14 cellular contexts compared by ENCODE assay signal in the genomic region with DNA sequence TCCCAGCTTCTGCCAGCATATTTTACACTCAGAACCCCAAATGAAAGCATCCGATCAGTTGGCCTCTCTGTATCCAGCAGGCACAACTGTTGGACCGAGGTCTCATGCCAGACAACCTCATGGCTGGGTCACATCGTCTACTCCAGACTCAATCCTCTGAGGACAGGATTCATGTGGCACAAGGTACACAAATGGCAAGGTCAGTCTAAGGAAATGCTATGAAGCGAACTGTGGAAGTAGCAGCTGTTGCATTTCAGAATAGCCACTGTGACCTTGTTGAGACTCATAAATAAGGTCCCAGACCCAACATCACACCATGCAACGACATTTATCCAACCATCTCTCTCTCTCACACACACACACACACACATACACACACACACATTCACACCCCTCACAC. TPM values are rescaled to one million over a fixed set of nuclear protein-coding genes. Genes with fewer than 3 reads are reported as not detected.
A peak's percentile ranks its signal among the peaks of the same experiment; 100 is the strongest.
DNase-seq lines count a peak whose midpoint lies in the region; ATAC-seq and TF ChIP-seq lines count a peak whose summit lies in the region.
"Had no signal": no experiment of that assay in that cellular context is flagged by ENCODE, and none has a peak within 500 bp of the region (broad histone marks: within the 10 kb centered on the region; RNA-seq: fewer than 3 reads in every experiment).

No MANE protein-coding gene starts in this region.

- intact Hi-C loops in Panc1 (cut with micrococcal nuclease; ENCODE audit: unreplicated experiment): no loop called here

- no peak for TF ChIP-seq POLR2A in gastroesophageal sphincter (IDR thresholded peaks at IDR 0.05)

- no peaks in the 10 kb centered on the region for H3K27me3 Mint-ChIP-seq in nephron (ENCODE audit: low read depth)
- no peaks in the 10 kb centered on the region for H3K27me3 Mint-ChIP-seq in osteocyte (ENCODE audit: unreplicated experiment)

- H3K27me3 ChIP-seq in Panc1 (ENCODE audit: control insufficient read depth, insufficient read depth, low read length): no peaks in the 10 kb centered on the region
- H3K27me3 ChIP-seq in skeletal muscle tissue (ENCODE audit: control insufficient read depth in 3 of 3, insufficient read depth in 3 of 3, low read length in 3 of 3): no peaks in the 10 kb centered on the region
- H3K27me3 ChIP-seq in HAP-1 (ENCODE audit: low read depth): no peaks in the 10 kb centered on the region
- no peaks in the 10 kb centered on the region for H3K27me3 ChIP-seq in gastroesophageal sphincter
- H3K27me3 ChIP-seq: BE2C had no signal

- in situ Hi-C loops in Panc1 (cut with HindIII; ENCODE audit: low pct_unique_long_range_greater_than_20kb, low sequenced_read_pairs) (no loop called here), HAP-1 (cut with MboI; ENCODE audit: low sequenced_read_pairs) (no loop called here)

- H3K4me1 Mint-ChIP-seq in nephron: peaks cover 57% of the 10 kb centered on the region
- H3K4me1 Mint-ChIP-seq in osteocyte (ENCODE audit: unreplicated experiment): peaks cover 12% of the 10 kb centered on the region

- TF ChIP-seq EP300 in gastroesophageal sphincter (IDR thresholded peaks at IDR 0.05): no peak

- TF ChIP-seq CTCF in Panc1 (IDR thresholded peaks at IDR 0.05): no peak
- no peak for TF ChIP-seq CTCF in nephron (IDR thresholded peaks at IDR 0.05; ENCODE audit: unreplicated experiment in 3 of 3)
- no peak for TF ChIP-seq CTCF in osteocyte (IDR thresholded peaks at IDR 0.05)
- TF ChIP-seq CTCF in gastroesophageal sphincter (IDR thresholded peaks at IDR 0.05): no peak

- 78 to 94% methylated on average over 2 to 5 of the region's 5 CpGs for WGBS in gastroesophageal sphincter (ENCODE audit: low coverage in 1 of 2), 2 donors

- H3K9me3 Mint-ChIP-seq in nephron (no peaks in the 10 kb centered on the region), osteocyte (ENCODE audit: unreplicated experiment) (no peaks in the 10 kb centered on the region)

- H3K4me3 ChIP-seq in Panc1 (ENCODE audit: low read depth in 2 of 2, low read length in 2 of 2) (no peak overlapping the region), skeletal muscle tissue (ENCODE audit: low read length in 3 of 3) (no peak overlapping the region), HAP-1 (no peak overlapping the region), gastroesophageal sphincter (no peak overlapping the region)

- ATAC-seq in Panc1 (no peak), gastroesophageal sphincter (no peak)
- ATAC-seq: HCT116 had no signal

- POLR2A ChIA-PET in Panc1 (lab: Charles Lee): no interaction called here

- H3K36me3 ChIP-seq in Panc1 (ENCODE audit: control insufficient read depth, insufficient read depth, low read length): no peaks in the 10 kb centered on the region
- H3K36me3 ChIP-seq in skeletal muscle tissue (ENCODE audit: control insufficient read depth in 3 of 3, insufficient read depth in 3 of 3, low read length in 3 of 3): no peaks in the 10 kb centered on the region
- no peaks in the 10 kb centered on the region for H3K36me3 ChIP-seq in HAP-1 (replicated peaks)
- H3K36me3 ChIP-seq in gastroesophageal sphincter: no peaks in the 10 kb centered on the region
- H3K36me3 ChIP-seq: BE2C had no signal

- H3K27ac Mint-ChIP-seq in nephron: peak overlapping the region; percentile 44 to 82 (median 57)
- no peak overlapping the region for H3K27ac Mint-ChIP-seq in osteocyte (ENCODE audit: unreplicated experiment)

- no peaks in the 10 kb centered on the region for H3K36me3 Mint-ChIP-seq in nephron (ENCODE audit: low read depth)
- H3K36me3 Mint-ChIP-seq in osteocyte (ENCODE audit: unreplicated experiment): no peaks in the 10 kb centered on the region
- H3K36me3 Mint-ChIP-seq: CD4-positive, alpha-beta memory T cell had no signal

- no peaks in the 10 kb centered on the region for H3K9me3 ChIP-seq in Panc1 (ENCODE audit: control insufficient read depth, insufficient read depth, low read depth, low read length)
- no peaks in the 10 kb centered on the region for H3K9me3 ChIP-seq in skeletal muscle tissue (ENCODE audit: control insufficient read depth in 3 of 3, low read length in 3 of 3)
- H3K9me3 ChIP-seq in HAP-1: no peaks in the 10 kb centered on the region
- H3K9me3 ChIP-seq in gastroesophageal sphincter: no peaks in the 10 kb centered on the region
- H3K9me3 ChIP-seq: BE2C had no signal

- H3K4me1 ChIP-seq in Panc1 (ENCODE audit: control insufficient read depth, insufficient read depth, low read length) (0 out of 2 replicates have a peak, but pooled peaks cover 1% of the 10 kb centered on the region), skeletal muscle tissue (ENCODE audit: control insufficient read depth in 3 of 3, insufficient read depth in 3 of 3, low read length in 3 of 3) (peaks cover 7 to 24% (median 7%) of the 10 kb centered on the region in 3 donors), HAP-1 (peaks cover 29% of the 10 kb centered on the region), gastroesophageal sphincter (peaks cover 0 to 11% (median under 1%) of the 10 kb centered on the region in 3 donors)

- H3K27ac ChIP-seq in Panc1 (ENCODE audit: low read length) (peak overlapping the region; percentile 52; the same call in 1 of the 2 replicates), skeletal muscle tissue (ENCODE audit: low read depth, low read length) (peak overlapping the region; percentile 33), gastroesophageal sphincter (no peak overlapping the region)
- H3K27ac ChIP-seq: C4-2B had no signal

- CTCF ChIA-PET in Panc1 (lab: Charles Lee): no interaction called here

- DNase-seq in Panc1 (ENCODE audit: low read depth, low spot score) (no peak), osteocyte (ENCODE audit: extremely low spot score, unreplicated experiment) (peak; percentile 19), HAP-1 (ENCODE audit: low spot score in 2 of 2) (no peak)
- DNase-seq in activated T-cell treated with anti-CD3 and anti-CD28 coated beads, Interleukin-2, amount 50 U/mL, for 1 hour: no peak
- DNase-seq: BE2C; CD4-positive, alpha-beta memory T cell; DMS79; GOT3 had no signal

- BruUV-seq in Panc1 (replicated peaks; lab: Mats Ljungman, UMichigan): no TSS peak

- H3K4me3 Mint-ChIP-seq in nephron: no peak overlapping the region
- H3K4me3 Mint-ChIP-seq in osteocyte (ENCODE audit: unreplicated experiment): no peak overlapping the region
- H3K4me3 Mint-ChIP-seq: CD4-positive, alpha-beta memory T cell had no signal

- no peak overlapping the region for H3K9ac ChIP-seq in skeletal muscle tissue (ENCODE audit: low read depth in 1 of 3, low read length in 3 of 3)

RNA-seq across cellular contexts. Expression of gene FZD7, which starts 7.1 kb away (rescaled TPM):
- 38.1 TPM for total RNA-seq in Panc1 (2021; ENCODE audit: unreplicated experiment)
- polyA plus RNA-seq in Panc1 (2012; ENCODE audit: insufficient read length): 46.7 TPM
- 37.0 and 37.8 TPM in 2 replicates for total RNA-seq in osteocyte
- 42.8 TPM for total RNA-seq in skeletal muscle tissue
- 10 to 100 TPM; 15.9 to 55.4 (median 39.0) TPM for total RNA-seq in gastroesophageal sphincter
- polyA plus RNA-seq: CD4-positive, alpha-beta memory T cell had no signal

RNA-seq across cellular contexts. Expression of gene KIAA2012, which starts 46.5 kb away (rescaled TPM):
- total RNA-seq in Panc1 (2021; ENCODE audit: unreplicated experiment) (not detected), osteocyte (not detected in 2 replicates), skeletal muscle tissue (under 0.01 TPM), gastroesophageal sphincter (not detected)
- polyA plus RNA-seq in Panc1 (2012; ENCODE audit: insufficient read length): not detected
- total RNA-seq: CD4-positive, alpha-beta memory T cell; HT1080 had no signal
- polyA plus RNA-seq: CD4-positive, alpha-beta memory T cell had no signal

Comparison
In these comparisons a context has a peak if more than half of its experiments do, and no peak if none do; other contexts are left out.
1. H3K27ac ChIP-seq: peak in Panc1 (single experiment) and skeletal muscle tissue (single experiment); none in gastroesophageal sphincter (0 of 4).